Comparison of ENCODE assay signal across 8 cellular contexts in genomic region chr19:19053508-19054314, GRCh38. TPM values are rescaled to one million over a fixed set of nuclear protein-coding genes. Genes with fewer than 3 reads are reported as not detected.
DNase-seq lines count a peak whose midpoint lies in the region; ATAC-seq and TF ChIP-seq lines count a peak whose summit lies in the region.

No MANE protein-coding gene starts in this region.

- DNase-seq in NCI-H1436 (lab: John Stamatoyannopoulos, UW) (peak; percentile 58), NCI-H1436 treated with DMSO at 0.1 percent for 48 hours (lab: John Stamatoyannopoulos, UW) (no peak), NCI-H2196 treated with DMSO at 0.1 percent for 48 hours (lab: John Stamatoyannopoulos, UW; ENCODE audit: unreplicated experiment) (peak; percentile 19), fibroblast of the aortic adventitia (ENCODE audit: low read depth) (peak; percentile 61), osteoblast (ENCODE audit: insufficient read length, low spot score, missing footprints) (peak; percentile 89)
- DNase-seq in activated T-cell treated with anti-CD3 and anti-CD28 coated beads, Interleukin-2, amount 50 U/mL, for 48 hours: peak; percentile 60 to 69

- ATAC-seq in HG02884 (IDR thresholded peaks at IDR 0.05; ENCODE audit: unreplicated experiment) (no peak), GM18867 (IDR thresholded peaks at IDR 0.05; ENCODE audit: unreplicated experiment) (no peak)

- H3K4me3 ChIP-seq in fibroblast of the aortic adventitia (ENCODE audit: low read depth, low read length) (no peak overlapping the region), osteoblast (ENCODE audit: insufficient read depth, low read length) (no peak overlapping the region)

- no peak overlapping the region for H2AFZ ChIP-seq in osteoblast (ENCODE audit: low read length)

- peaks cover 2% of the 10 kb centered on the region for H4K20me1 ChIP-seq in osteoblast (ENCODE audit: insufficient read depth, low read length)

- no peaks in the 10 kb centered on the region for H3K79me2 ChIP-seq in osteoblast (ENCODE audit: insufficient read depth, low read length)

- H3K27me3 ChIP-seq in osteoblast (ENCODE audit: insufficient read depth, low read length): no peaks in the 10 kb centered on the region

- peaks cover 63% of the 10 kb centered on the region for H3K36me3 ChIP-seq in osteoblast (ENCODE audit: insufficient read depth, low read length)

- no peaks in the 10 kb centered on the region for H3K4me1 ChIP-seq in osteoblast (ENCODE audit: insufficient read depth, low read length)

- H3K9me3 ChIP-seq in osteoblast (ENCODE audit: low read depth, low read length): no peaks in the 10 kb centered on the region

- peak; percentile 66 for TF ChIP-seq CTCF in fibroblast of the aortic adventitia (IDR thresholded peaks at IDR 0.05; ENCODE audit: insufficient read depth, low read length)
- TF ChIP-seq CTCF in osteoblast (IDR thresholded peaks at IDR 0.05; ENCODE audit: extremely low read depth, low read depth, low read length): peak; percentile 64

- no peak overlapping the region for H3K4me2 ChIP-seq in osteoblast (ENCODE audit: insufficient read depth, low read length)

- H3K27ac ChIP-seq in osteoblast (ENCODE audit: low read depth, low read length): no peak overlapping the region

RNA-seq across cellular contexts. Expression of gene SLC25A42, which starts 10.1 kb away (rescaled TPM):
- total RNA-seq in fibroblast of the aortic adventitia (ENCODE audit: low replicate concordance) (3.7 and 4.8 TPM in 2 replicates), osteoblast (5.4 and 5.6 TPM in 2 replicates)

RNA-seq across cellular contexts. Expression of gene ARMC6, which starts 20.3 kb away (rescaled TPM):
- total RNA-seq in fibroblast of the aortic adventitia (ENCODE audit: low replicate concordance) (29.6 and 30.1 TPM in 2 replicates), osteoblast (30.9 and 38.4 TPM in 2 replicates)

RNA-seq across cellular contexts. Expression of gene SUGP2, which starts 20.4 kb away (rescaled TPM):
- total RNA-seq in fibroblast of the aortic adventitia (ENCODE audit: low replicate concordance): 23.1 and 35.3 TPM in 2 replicates
- total RNA-seq in osteoblast: 32.7 and 33.7 TPM in 2 replicates
